ENCODE assay signal across 31 cellular contexts in genomic region chr13:42107006-42107405, GRCh38. TPM values are rescaled to one million over a fixed set of nuclear protein-coding genes. Genes with fewer than 3 reads are reported as not detected.
DNase-seq lines count a peak whose midpoint lies in the region; ATAC-seq, FAIRE-seq and TF ChIP-seq lines count a peak whose summit lies in the region.
"Had no signal": no experiment of that assay in that cellular context is flagged by ENCODE, and none has a peak within 500 bp of the region (broad histone marks: within the 10 kb centered on the region; RNA-seq: fewer than 3 reads in every experiment).

No MANE protein-coding gene starts in this region.

- H3K18ac ChIP-seq in mesenchymal stem cell (ENCODE audit: low read depth in 1 of 2, low read length in 2 of 2), result no peak overlapping the region

- H3K27ac Mint-ChIP-seq in activated naive CD8-positive, alpha-beta T cell treated with anti-CD3 and anti-CD28 coated beads, Interleukin-2, amount 10 ng/mL, durations not matched to agents 7 days and 5 days, result peak overlapping the region; percentile 50
- H3K27ac Mint-ChIP-seq in activated CD8-positive, alpha-beta T cell treated with anti-CD3 and anti-CD28 coated beads for 36 hours, result no peak overlapping the region
- H3K27ac Mint-ChIP-seq: progenitor cell of endocrine pancreas had no signal

- TF ChIP-seq RAD21 in HCT116 (IDR thresholded peaks at IDR 0.05; ENCODE audit: low read depth), result no peak

- H2BK15ac ChIP-seq in mesenchymal stem cell (ENCODE audit: low read depth, poor library complexity, severe bottlenecking), result no peak overlapping the region

- TF ChIP-seq CTCF in HCT116 (IDR thresholded peaks at IDR 0.05 in 2 of 3, conservative IDR thresholded peaks at IDR 0.05 in 1 of 3; ENCODE audit: borderline replicate concordance in 1 of 3, insufficient read depth in 1 of 3, low read depth in 2 of 3, low read length in 2 of 3), result no peak
- no peak for TF ChIP-seq CTCF in activated CD8-positive, alpha-beta T cell treated with anti-CD3 and anti-CD28 coated beads for 36 hours (IDR thresholded peaks at IDR 0.05)

- no peak overlapping the region for H3K14ac ChIP-seq in mesenchymal stem cell (ENCODE audit: low read length in 2 of 2)

- H4K91ac ChIP-seq in mesenchymal stem cell (ENCODE audit: low read length), result no peak overlapping the region

- H3K36me3 Mint-ChIP-seq in activated naive CD8-positive, alpha-beta T cell treated with anti-CD3 and anti-CD28 coated beads, Interleukin-2, amount 10 ng/mL, durations not matched to agents 7 days and 5 days, result peaks cover 12% of the 10 kb centered on the region
- peaks cover 1% of the 10 kb centered on the region for H3K36me3 Mint-ChIP-seq in activated CD8-positive, alpha-beta T cell treated with anti-CD3 and anti-CD28 coated beads for 36 hours (ENCODE audit: low read depth)

- WGBS in mesenchymal stem cell, result 95% methylated on average over 4 of the region's 4 CpGs

- no peak overlapping the region for H4K8ac ChIP-seq in mesenchymal stem cell (ENCODE audit: low read length)

- H3K4me2 ChIP-seq in HCT116 (ENCODE audit: low read length) (peak overlapping the region; percentile 56), mesenchymal stem cell (ENCODE audit: low read length, poor library complexity, severe bottlenecking) (no peak overlapping the region)
- H3K4me2 ChIP-seq: hepatocyte had no signal

- H3K27me3 Mint-ChIP-seq in activated naive CD8-positive, alpha-beta T cell treated with anti-CD3 and anti-CD28 coated beads, Interleukin-2, amount 10 ng/mL, durations not matched to agents 7 days and 5 days, result no peaks in the 10 kb centered on the region
- no peaks in the 10 kb centered on the region for H3K27me3 Mint-ChIP-seq in activated CD8-positive, alpha-beta T cell treated with anti-CD3 and anti-CD28 coated beads for 36 hours
- H3K27me3 Mint-ChIP-seq: progenitor cell of endocrine pancreas; stimulated activated naive B cell treated with anti-CD40 and anti-IgM and Interleukin-4, amounts not matched to agents 10 μg/mL and 1 μg/mL and 100 μg/mL, for 72 hours had no signal

- intact Hi-C loops in HCT116 (cut with micrococcal nuclease), result loop anchor here (2.0 to 5.0 kb wide), 3 partner anchors 60 to 1045 kb away; partner anchors contain the start of genes DGKH and WBP4
- intact Hi-C loops in activated CD8-positive, alpha-beta T cell treated with anti-CD3 and anti-CD28 coated beads for 36 hours (cut with micrococcal nuclease), result no loop called here

- H3K27me3 ChIP-seq in HCT116 (ENCODE audit: insufficient read depth, low read length), result no peaks in the 10 kb centered on the region
- no peaks in the 10 kb centered on the region for H3K27me3 ChIP-seq in mesenchymal stem cell (ENCODE audit: control insufficient read depth in 1 of 2, insufficient read depth in 1 of 2, low read length in 2 of 2)
- H3K27me3 ChIP-seq: brain microvascular endothelial cell, esophagus squamous epithelium, hepatocyte, uterus had no signal

- peak; percentile 38 for DNase-seq in DMS53 (lab: John Stamatoyannopoulos, UW)
- no peak for DNase-seq in DMS53 treated with DMSO at 0.1 percent for 48 hours (lab: John Stamatoyannopoulos, UW; ENCODE audit: unreplicated experiment)
- no peak for DNase-seq in HCT116 (ENCODE audit: low read depth, low spot score)
- DNase-seq in activated naive CD8-positive, alpha-beta T cell treated with anti-CD3 and anti-CD28 coated beads, Interleukin-2, amount 10 ng/mL, durations not matched to agents 7 days and 5 days, result no peak
- no peak for DNase-seq in mesenchymal stem cell
- no peak for DNase-seq in frontal cortex (ENCODE audit: low spot score in 2 of 2)
- DNase-seq in amniotic stem cell (lab: John Stamatoyannopoulos, UW), result no peak
- no peak for DNase-seq in activated CD8-positive, alpha-beta T cell treated with anti-CD3 and anti-CD28 coated beads for 36 hours
- DNase-seq: activated CD4-positive, alpha-beta T cell treated with anti-CD3 and anti-CD28 coated beads for 48 hours; activated gamma-delta T cell; activated T-cell treated with anti-CD3 and anti-CD28 coated beads, Interleukin-2, amount 50 U/mL, for 1 hour; brain microvascular endothelial cell; DMS 273 treated with DMSO at 0.1 percent for 48 hours; effector memory CD4-positive, alpha-beta T cell; esophagus squamous epithelium; mesendoderm; NCI-H1048; NCI-H2029; NCI-H226; Right ventricle myocardium superior; stimulated activated CD4-positive, alpha-beta T cell treated with anti-CD3 and anti-CD28 coated beads, Interleukin-12 subunit alpha, Interleukin-12 subunit beta, amount 100 ng/mL, for 4 hours; stimulated activated CD4-positive, alpha-beta T cell treated with anti-CD3 and anti-CD28 coated beads, Interleukin-4, amount 100 ng/mL, for 24 hours; stimulated activated naive B cell treated with anti-CD40 and anti-IgM and Interleukin-4, amounts not matched to agents 10 μg/mL and 1 μg/mL and 100 μg/mL, for 72 hours; T-helper 9 cell; uterus had no signal

- H2BK12ac ChIP-seq in mesenchymal stem cell (ENCODE audit: low read length in 2 of 2), result no peak overlapping the region

- no peak for TF ChIP-seq POLR2A in HCT116 (IDR thresholded peaks at IDR 0.05; ENCODE audit: borderline replicate concordance, extremely low read depth, insufficient read depth, insufficient read length)

- no TSS peak for BruUV-seq in HCT116 (replicated peaks; lab: Mats Ljungman, UMichigan)

- H4K20me1 ChIP-seq in HCT116 (ENCODE audit: insufficient read depth), result no peaks in the 10 kb centered on the region

- no peak overlapping the region for H2AFZ ChIP-seq in HCT116 (ENCODE audit: low read depth, low read length, poor library complexity, severe bottlenecking)
- H2AFZ ChIP-seq in mesenchymal stem cell (ENCODE audit: low read depth, low read length), result no peak overlapping the region
- H2AFZ ChIP-seq: hepatocyte had no signal

- POLR2A ChIA-PET in HCT116 (lab: Charles Lee), result no interaction called here
- POLR2A ChIA-PET in activated naive CD8-positive, alpha-beta T cell treated with anti-CD3 and anti-CD28 coated beads, Interleukin-2, amount 10 ng/mL, durations not matched to agents 7 days and 5 days (lab: Charles Lee), result no interaction called here
- POLR2A ChIA-PET in activated CD8-positive, alpha-beta T cell treated with anti-CD3 and anti-CD28 coated beads for 36 hours (lab: Charles Lee), result interaction anchor here (0.7 kb wide), 1 partner anchor 62 kb away, joined by 4 read pairs; no protein-coding TSS in a partner anchor

- H2BK120ac ChIP-seq in mesenchymal stem cell (ENCODE audit: low read depth, low read length), result no peak overlapping the region

- H3K9me3 ChIP-seq in HCT116 (ENCODE audit: control insufficient read depth in 1 of 2, insufficient read depth in 1 of 2, low read depth in 1 of 2, low read length in 2 of 2), result no peaks in the 10 kb centered on the region; a peak in 1 of 4 replicates
- H3K9me3 ChIP-seq in mesenchymal stem cell (ENCODE audit: control insufficient read depth, low read length), result no peaks in the 10 kb centered on the region
- H3K9me3 ChIP-seq: esophagus squamous epithelium, uterus had no signal

- H3K4me3 Mint-ChIP-seq in activated naive CD8-positive, alpha-beta T cell treated with anti-CD3 and anti-CD28 coated beads, Interleukin-2, amount 10 ng/mL, durations not matched to agents 7 days and 5 days, result no peak overlapping the region
- no peak overlapping the region for H3K4me3 Mint-ChIP-seq in activated CD8-positive, alpha-beta T cell treated with anti-CD3 and anti-CD28 coated beads for 36 hours
- H3K4me3 Mint-ChIP-seq: stimulated activated naive B cell treated with anti-CD40 and anti-IgM and Interleukin-4, amounts not matched to agents 10 μg/mL and 1 μg/mL and 100 μg/mL, for 72 hours had no signal

- no peak overlapping the region for H2BK5ac ChIP-seq in mesenchymal stem cell (ENCODE audit: low read depth, low read length, poor library complexity, severe bottlenecking)

- H2AK5ac ChIP-seq in mesenchymal stem cell (ENCODE audit: low read length, severe bottlenecking), result peak overlapping the region; percentile 14

- no peaks in the 10 kb centered on the region for H3K9me3 Mint-ChIP-seq in activated naive CD8-positive, alpha-beta T cell treated with anti-CD3 and anti-CD28 coated beads, Interleukin-2, amount 10 ng/mL, durations not matched to agents 7 days and 5 days
- peaks cover 2% of the 10 kb centered on the region for H3K9me3 Mint-ChIP-seq in activated CD8-positive, alpha-beta T cell treated with anti-CD3 and anti-CD28 coated beads for 36 hours

- H3K23ac ChIP-seq in mesenchymal stem cell (ENCODE audit: low read length in 2 of 2), result no peak overlapping the region

- H3K36me3 ChIP-seq in HCT116 (ENCODE audit: control insufficient read depth in 1 of 2, insufficient read depth in 2 of 2, low read length in 2 of 2) (no peaks in the 10 kb centered on the region), mesenchymal stem cell (ENCODE audit: control insufficient read depth in 1 of 2, insufficient read depth in 2 of 2, low read depth in 1 of 2, low read length in 2 of 2) (no peaks in the 10 kb centered on the region)
- H3K36me3 ChIP-seq: brain microvascular endothelial cell, esophagus squamous epithelium, uterus had no signal

- H3K4me1 ChIP-seq in HCT116 (ENCODE audit: control insufficient read depth in 1 of 2, insufficient read depth in 2 of 2, low read length in 2 of 2), result peaks cover 17 to 33% of the 10 kb centered on the region in 2 experiments
- peaks cover 18% of the 10 kb centered on the region for H3K4me1 ChIP-seq in mesenchymal stem cell (ENCODE audit: control insufficient read depth, insufficient read depth, low read depth, low read length)
- H3K4me1 ChIP-seq: uterus had no signal

- H3K79me2 ChIP-seq in HCT116 (ENCODE audit: insufficient read depth, low read length), result no peaks in the 10 kb centered on the region
- H3K79me2 ChIP-seq: hepatocyte had no signal

- ATAC-seq in HCT116, result no peak
- no peak for ATAC-seq in activated naive CD8-positive, alpha-beta T cell treated with anti-CD3 and anti-CD28 coated beads, Interleukin-2, amount 10 ng/mL, durations not matched to agents 7 days and 5 days (ENCODE audit: low read depth)
- no peak for ATAC-seq in activated CD8-positive, alpha-beta T cell treated with anti-CD3 and anti-CD28 coated beads for 36 hours
- ATAC-seq: sciatic nerve; stimulated activated naive B cell treated with anti-CD40 and anti-IgM and Interleukin-4, amounts not matched to agents 10 μg/mL and 1 μg/mL and 100 μg/mL, for 72 hours had no signal

- H3K79me1 ChIP-seq in mesenchymal stem cell (replicated peaks; ENCODE audit: low read length, poor library complexity, severe bottlenecking), result peaks cover 32% of the 10 kb centered on the region

- H3K27ac ChIP-seq in HCT116 (ENCODE audit: low read depth, low read length) (no peak overlapping the region; the same call in 1 of the 2 replicates), mesenchymal stem cell (ENCODE audit: low read length, poor library complexity, severe bottlenecking) (no peak overlapping the region)
- H3K27ac ChIP-seq: 22Rv1, esophagus squamous epithelium, uterus, VCaP had no signal

- H3K9me2 ChIP-seq in HCT116 (ENCODE audit: insufficient read depth), result no peaks in the 10 kb centered on the region

- no peak overlapping the region for H3K9ac ChIP-seq in HCT116 (ENCODE audit: low read length)
- H3K9ac ChIP-seq in mesenchymal stem cell (ENCODE audit: low read length), result no peak overlapping the region

- CTCF ChIA-PET in HCT116 (lab: Charles Lee), result interaction anchor here (1.3 kb wide), 1 partner anchor 454 kb away, joined by 4 read pairs; no protein-coding TSS in a partner anchor
- CTCF ChIA-PET in activated CD8-positive, alpha-beta T cell treated with anti-CD3 and anti-CD28 coated beads for 36 hours (lab: Charles Lee), result interaction anchor here (1.2 to 5.9 kb wide), 3 partner anchors 202 to 439 kb away, joined by 4 to 43 read pairs (median 5); no protein-coding TSS in a partner anchor

- H3K4ac ChIP-seq in mesenchymal stem cell (ENCODE audit: low read depth in 1 of 2, low read length in 2 of 2), result no peak overlapping the region

- H3K4me3 ChIP-seq in HCT116 (replicated peaks in 1 of 2; ENCODE audit: low read depth in 1 of 2, low read length in 2 of 2), result no peak overlapping the region
- no peak overlapping the region for H3K4me3 ChIP-seq in mesenchymal stem cell (ENCODE audit: insufficient read depth in 1 of 2, low read depth in 1 of 2, low read length in 2 of 2)
- H3K4me3 ChIP-seq: esophagus squamous epithelium, hepatocyte, uterus had no signal

- FAIRE-seq in frontal cortex (lab: Jason Lieb, UNC), result no peak
- FAIRE-seq: colon had no signal

- H3K4me1 Mint-ChIP-seq in activated naive CD8-positive, alpha-beta T cell treated with anti-CD3 and anti-CD28 coated beads, Interleukin-2, amount 10 ng/mL, durations not matched to agents 7 days and 5 days, result peaks cover 7% of the 10 kb centered on the region
- H3K4me1 Mint-ChIP-seq in activated CD8-positive, alpha-beta T cell treated with anti-CD3 and anti-CD28 coated beads for 36 hours (ENCODE audit: low read depth), result peaks cover 10% of the 10 kb centered on the region

- RAD21 ChIA-PET in HCT116 (lab: Charles Lee; ENCODE audit: low non-redundant PET in 1 of 2, low total read pairs in 2 of 2, uncharacterized antibody in 2 of 2, unreplicated experiment in 2 of 2), result no interaction called here

RNA-seq across cellular contexts. Expression of gene DGKH, which starts 58.6 kb away (rescaled TPM):
- total RNA-seq in HCT116 (2021; ENCODE audit: unreplicated experiment), result 9.2 TPM
- polyA plus RNA-seq in HCT116 (2012), result 2.5 and 3.0 TPM in 2 replicates
- 10 to 100 TPM; 18.9 to 19.1 TPM for total RNA-seq in activated naive CD8-positive, alpha-beta T cell treated with anti-CD3 and anti-CD28 coated beads, Interleukin-2, amount 10 ng/mL, durations not matched to agents 7 days and 5 days
- 3.5 TPM for polyA plus RNA-seq in mesenchymal stem cell (2013, experiment 1 of 2)
- polyA plus RNA-seq in mesenchymal stem cell (2013, experiment 2 of 2), result 3.9 TPM
- total RNA-seq in frontal cortex, result 15.5 TPM
- 10 to 100 TPM; 15.2 to 15.8 TPM for total RNA-seq in activated CD8-positive, alpha-beta T cell treated with anti-CD3 and anti-CD28 coated beads for 36 hours
